3 cellular contexts compared by ENCODE assay signal in the genomic region with DNA sequence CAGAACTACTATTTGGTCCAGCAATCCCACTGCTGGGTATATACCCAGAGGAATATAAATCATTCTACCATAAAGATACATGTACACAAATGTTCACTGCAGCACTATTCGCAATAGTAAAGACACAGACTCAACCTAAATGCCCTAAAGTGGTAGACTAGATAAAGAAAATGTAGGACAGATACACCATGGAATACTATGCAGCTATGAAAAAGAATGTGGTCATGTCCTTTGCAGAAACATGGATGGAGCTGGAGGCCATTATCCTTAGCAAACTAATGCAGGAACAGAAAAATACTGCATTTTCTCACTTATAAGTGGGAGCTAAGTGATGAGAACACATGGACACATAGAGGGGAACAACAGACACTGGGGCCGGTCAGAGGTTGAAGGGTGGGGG.
DNase-seq lines count a peak whose midpoint lies in the region; ATAC-seq, FAIRE-seq and TF ChIP-seq lines count a peak whose summit lies in the region.
"Not testable (repeated sequence)": the region's sequence is repeated elsewhere in the genome, so short reads cannot be mapped to it uniquely, and the experiment has no call there.

No MANE protein-coding gene starts in this region.

- not testable (repeated sequence) for H3K4me1 ChIP-seq in HEK293 (ENCODE audit: control insufficient read depth, insufficient read depth, low read length); K562 (replicated peaks in 1 of 2; ENCODE audit: control insufficient read depth in 2 of 2, insufficient read depth in 2 of 2, low read length in 2 of 2)

- not testable (repeated sequence) for H2AFZ ChIP-seq in K562 (ENCODE audit: low read depth, low read length)

- H3K9me1 ChIP-seq in K562 (ENCODE audit: control insufficient read depth, insufficient read depth, low read length): not testable (repeated sequence)

- 0% methylated on average over 1 of the region's 2 CpGs for WGBS in K562 (ENCODE audit: insufficient coverage, low coverage, missing lambda C conversion rate)

- ATAC-seq in K562: not testable (repeated sequence)

- not testable (repeated sequence) for H3K4me3 ChIP-seq in HEK293 (ENCODE audit: low read depth, low read length); K562

- H3K9me3 ChIP-seq in HEK293 (ENCODE audit: control insufficient read depth, insufficient read depth, low read depth, low read length); K562 (replicated peaks; ENCODE audit: control insufficient read depth, insufficient read depth, low read depth, low read length): not testable (repeated sequence)

- H3K27me3 ChIP-seq in K562 (ENCODE audit: control insufficient read depth in 2 of 2, insufficient read depth in 2 of 2, low read length in 2 of 2): peaks cover 6 to 50% of the 10 kb centered on the region in 2 experiments; a peak in 4 of 5 replicates

- in situ Hi-C loops in K562 (cut with MboI): not testable (repeated sequence)

- POLR2A ChIA-PET in HEK293 (lab: Yijun Ruan, JAX): not testable (repeated sequence)
- POLR2A ChIA-PET in K562 (lab: Yijun Ruan, JAX): interaction anchor here (0.6 to 1.2 kb wide), 3 partner anchors 11 to 37 kb away, joined by 3 read pairs; no protein-coding TSS in a partner anchor

- not testable (repeated sequence) for TF ChIP-seq CTCF in HEK293 (tag by site-specific recombination; IDR thresholded peaks at IDR 0.05); K562 (IDR thresholded peaks at IDR 0.05 in 2 of 3, conservative IDR thresholded peaks at IDR 0.05 in 1 of 3; ENCODE audit: insufficient read depth in 2 of 3, low read depth in 1 of 3, low read length in 3 of 3)

- not testable (repeated sequence) for H3K27ac ChIP-seq in HEK293 (ENCODE audit: extremely low read depth, low read depth, low read length); K562 (ENCODE audit: extremely low read depth, low read depth, low read length)

- TF ChIP-seq EP300 in K562 (IDR thresholded peaks at IDR 0.05; ENCODE audit: low read length): not testable (repeated sequence)

- not testable (repeated sequence) for TF ChIP-seq RAD21 in K562 (CRISPR knock-in tag; conservative IDR thresholded peaks at IDR 0.05 in 1 of 2, IDR thresholded peaks at IDR 0.05 in 1 of 2)

- TF ChIP-seq POLR2A in K562 (conservative IDR thresholded peaks at IDR 0.05): not testable (repeated sequence)

- BruUV-seq in K562 (replicated peaks; lab: Mats Ljungman, UMichigan): not testable (repeated sequence)

- H4K20me1 ChIP-seq in K562 (replicated peaks; ENCODE audit: control insufficient read depth, insufficient read depth, low read length): not testable (repeated sequence)

- CTCF ChIA-PET in HEK293 (lab: Yijun Ruan, JAX): interaction anchor here (1.0 kb wide), 1 partner anchor 477 kb away, joined by 3 read pairs; no protein-coding TSS in a partner anchor
- CTCF ChIA-PET in K562 (lab: Yijun Ruan, JAX; ENCODE audit: low intra/inter-chr PET ratio): not testable (repeated sequence)

- DNase-seq in HTR-8/SVneo (ENCODE audit: insufficient read length, low spot score); K562 (ENCODE audit: extremely low read depth in 1 of 4, low spot score in 3 of 4): not testable (repeated sequence)

- not testable (repeated sequence) for H3K79me2 ChIP-seq in K562 (ENCODE audit: control insufficient read depth, insufficient read depth, low read length)

- peak; percentile 66 for FAIRE-seq in HTR-8/SVneo (lab: Jason Lieb, UNC)
- not testable (repeated sequence) for FAIRE-seq in K562 (lab: Jason Lieb, UNC)

- not testable (repeated sequence) for H3K36me3 ChIP-seq in HEK293 (ENCODE audit: control insufficient read depth in 2 of 2, insufficient read depth in 1 of 2, low read length in 2 of 2); K562 (ENCODE audit: control insufficient read depth, insufficient read depth, low read length)

- H3K4me2 ChIP-seq in K562 (ENCODE audit: insufficient read depth, low read length): not testable (repeated sequence)

- H3K9ac ChIP-seq in K562 (ENCODE audit: insufficient read depth in 1 of 2, low read depth in 2 of 2, low read length in 2 of 2): not testable (repeated sequence)

- intact Hi-C loops in K562 (cut with micrococcal nuclease): not testable (repeated sequence)

TF ChIP-seq in HEK293, 187 proteins besides CTCF, POLR2A, EP300 and RAD21:
- TF ChIP-seq ZNF146 (tag by site-specific recombination; IDR thresholded peaks at IDR 0.05): peak; percentile 69
TF ChIP-seq in HEK293: peak in this region for 1; not testable (repeated sequence) for 186.

TF ChIP-seq in K562, 482 proteins besides CTCF, POLR2A, EP300 and RAD21:
- peak; percentile 85 for TF ChIP-seq ZNF146 (CRISPR knock-in tag; IDR thresholded peaks at IDR 0.05; ENCODE audit: unreplicated experiment)
- TF ChIP-seq RBM25 (IDR thresholded peaks at IDR 0.05; ENCODE audit: low read depth, low read length, severe bottlenecking): peak; percentile 36
